18 cellular contexts compared by ENCODE assay signal in the genomic region with DNA sequence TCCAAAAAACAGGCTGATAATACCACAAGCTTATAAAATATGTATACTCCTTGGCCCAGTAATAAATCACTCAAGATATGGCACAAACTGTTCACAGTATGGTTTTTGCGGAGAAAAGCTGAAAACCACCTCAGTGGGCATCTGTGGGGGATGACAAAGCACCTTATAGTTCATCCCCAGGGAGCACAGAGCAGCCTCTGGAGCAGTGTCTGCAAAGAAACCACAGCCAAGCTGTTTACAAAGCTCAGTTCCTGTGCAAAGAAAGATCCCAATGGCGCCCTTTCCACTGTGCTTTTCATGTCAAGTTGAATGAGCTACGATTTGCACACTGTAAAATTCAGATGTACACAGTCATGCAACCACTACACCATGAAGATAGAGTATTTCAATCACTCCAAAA. TPM values are rescaled to one million over a fixed set of nuclear protein-coding genes. Genes with fewer than 3 reads are reported as not detected.
DNase-seq lines count a peak whose midpoint lies in the region; ATAC-seq and TF ChIP-seq lines count a peak whose summit lies in the region.
"Had no signal": no experiment of that assay in that cellular context is flagged by ENCODE, and none has a peak within 500 bp of the region (broad histone marks: within the 10 kb centered on the region; RNA-seq: fewer than 3 reads in every experiment).

No MANE protein-coding gene starts in this region.

- peaks cover 74 to 97% (median 94%) of the 10 kb centered on the region in 10 experiments for H3K4me1 ChIP-seq in BLaER1 treated with 17β-estradiol and CSF1 and Interleukin-3, amounts not matched to agents 10 nM and 100 nM
- H3K4me1 ChIP-seq in GM23338 (ENCODE audit: insufficient read depth) (peaks cover 17% of the 10 kb centered on the region), iPS-18a (ENCODE audit: control insufficient read depth, low read depth, low read length) (peaks cover 25% of the 10 kb centered on the region)

- peak overlapping the region in 3 of 10 experiments; percentile 3 to 16 (median 5); a peak in 1 of 20 replicates for H3K4me3 ChIP-seq in BLaER1 treated with 17β-estradiol and CSF1 and Interleukin-3, amounts not matched to agents 10 nM and 100 nM
- H3K4me3 ChIP-seq in GM23338 = no peak overlapping the region
- no peak overlapping the region for H3K4me3 ChIP-seq in iPS-18a (ENCODE audit: low read length)
- H3K4me3 ChIP-seq: heart left ventricle, lung had no signal

- H3K79me2 ChIP-seq in GM23338 (replicated peaks; ENCODE audit: insufficient read depth) = no peaks in the 10 kb centered on the region

- no peak overlapping the region for H2AFZ ChIP-seq in GM23338

- peak overlapping the region; percentile 58 to 99 (median 96) for H3K4me2 ChIP-seq in BLaER1 treated with 17β-estradiol and CSF1 and Interleukin-3, amounts not matched to agents 10 nM and 100 nM
- peak overlapping the region; percentile 18; the same call in 1 of the 2 replicates for H3K4me2 ChIP-seq in GM23338

- DNase-seq in GM23338 (ENCODE audit: low spot score) = no peak
- DNase-seq in NCI-H69 (lab: John Stamatoyannopoulos, UW) = peak; percentile 84
- no peak for DNase-seq in NCI-H1436 (lab: John Stamatoyannopoulos, UW)
- DNase-seq in CD1c-positive myeloid dendritic cell (ENCODE audit: extremely low spot score) = no peak
- DNase-seq in mucosa of gallbladder (ENCODE audit: low spot score) = no peak
- DNase-seq: activated CD4-positive, alpha-beta T cell treated with anti-CD3 and anti-CD28 coated beads, Interleukin-2, amount 50 U/mL, for 1 hour; activated naive CD4-positive, alpha-beta T cell treated with Interleukin-2 at 50 U/mL for 16 hours; aorta; Calu3; effector memory CD8-positive, alpha-beta T cell; heart left ventricle; naive B cell had no signal

- H3K36me3 ChIP-seq in BLaER1 treated with 17β-estradiol and CSF1 and Interleukin-3, amounts not matched to agents 10 nM and 100 nM = no peaks in the 10 kb centered on the region
- no peaks in the 10 kb centered on the region for H3K36me3 ChIP-seq in GM23338 (ENCODE audit: insufficient read depth)
- H3K36me3 ChIP-seq in iPS-18a (ENCODE audit: control insufficient read depth, low read depth, low read length) = no peaks in the 10 kb centered on the region
- H3K36me3 ChIP-seq: heart left ventricle had no signal

- H3F3A ChIP-seq in GM23338 (replicated peaks; ENCODE audit: low read depth) = peaks cover 9% of the 10 kb centered on the region; the same call in 1 of the 2 replicates

- peak overlapping the region in 8 of 11 experiments; percentile 6 to 63 (median 46); a peak in 12 of 22 replicates for H3K27ac ChIP-seq in BLaER1 treated with 17β-estradiol and CSF1 and Interleukin-3, amounts not matched to agents 10 nM and 100 nM
- no peak overlapping the region for H3K27ac ChIP-seq in GM23338 (ENCODE audit: low read depth)
- no peak overlapping the region for H3K27ac ChIP-seq in iPS-18a (ENCODE audit: low read length)
- H3K27ac ChIP-seq: heart left ventricle, RWPE1 had no signal

- no peak overlapping the region for H3K4me3 Mint-ChIP-seq in GM23338
- H3K4me3 Mint-ChIP-seq: effector memory CD8-positive, alpha-beta T cell; naive B cell had no signal

- peaks cover 0 to 32% (median 25%) of the 10 kb centered on the region in 11 experiments; a peak in 17 of 22 replicates for H4K20me1 ChIP-seq in BLaER1 treated with 17β-estradiol and CSF1 and Interleukin-3, amounts not matched to agents 10 nM and 100 nM
- H4K20me1 ChIP-seq in GM23338 (replicated peaks; ENCODE audit: insufficient read depth) = peaks cover 4% of the 10 kb centered on the region

- peaks cover 54% of the 10 kb centered on the region for H3K27me3 Mint-ChIP-seq in GM23338 (ENCODE audit: insufficient read depth, low read depth, poor library complexity)

- peaks cover 12% of the 10 kb centered on the region; the same call in 2 of the 3 replicates for H3K9me3 Mint-ChIP-seq in GM23338
- H3K9me3 Mint-ChIP-seq: effector memory CD8-positive, alpha-beta T cell; naive B cell had no signal

- H3K27ac Mint-ChIP-seq in GM23338 = no peak overlapping the region
- H3K27ac Mint-ChIP-seq: effector memory CD8-positive, alpha-beta T cell; naive B cell had no signal

- peaks cover 41 to 54% (median 46%) of the 10 kb centered on the region in 11 experiments for H3K27me3 ChIP-seq in BLaER1 treated with 17β-estradiol and CSF1 and Interleukin-3, amounts not matched to agents 10 nM and 100 nM
- H3K27me3 ChIP-seq in GM23338 (ENCODE audit: insufficient read depth) (peaks cover 84% of the 10 kb centered on the region), iPS-18a (ENCODE audit: control insufficient read depth, insufficient read depth, low read length) (peaks cover 95% of the 10 kb centered on the region)

- H3K9me3 ChIP-seq in BLaER1 treated with 17β-estradiol and CSF1 and Interleukin-3, amounts not matched to agents 10 nM and 100 nM (replicated peaks in 1 of 11) = 0 out of 22 replicates have a peak, but pooled peaks cover 0 to 2% (median 0%) of the 10 kb centered on the region in 11 experiments
- H3K9me3 ChIP-seq in iPS-18a (ENCODE audit: control insufficient read depth, low read depth, low read length) = no peaks in the 10 kb centered on the region
- H3K9me3 ChIP-seq: heart left ventricle had no signal

- H3K4me1 Mint-ChIP-seq in GM23338 = peaks cover 42% of the 10 kb centered on the region

- no peak for ATAC-seq in GM23338
- ATAC-seq in HG02885 (IDR thresholded peaks at IDR 0.05; ENCODE audit: poor library complexity, unreplicated experiment) = no peak
- ATAC-seq: effector memory CD8-positive, alpha-beta T cell; heart left ventricle had no signal

- H3K9ac ChIP-seq in BLaER1 treated with 17β-estradiol and CSF1 and Interleukin-3, amounts not matched to agents 10 nM and 100 nM = peak overlapping the region in 5 of 11 experiments; percentile 3 to 27 (median 9); a peak in 4 of 22 replicates
- peak overlapping the region; percentile 26 for H3K9ac ChIP-seq in iPS-18a (ENCODE audit: low read length)

- H3K36me3 Mint-ChIP-seq in GM23338 (ENCODE audit: low read depth) = peaks cover 3% of the 10 kb centered on the region; the same call in 1 of the 3 replicates
- H3K36me3 Mint-ChIP-seq: naive B cell had no signal

- TF ChIP-seq CTCF in GM23338 (conservative IDR thresholded peaks at IDR 0.05; ENCODE audit: low read depth in 2 of 2) = no peak

- H3K9me2 ChIP-seq in GM23338 (ENCODE audit: insufficient read depth) = 0 out of 2 replicates have a peak, but pooled peaks cover 4% of the 10 kb centered on the region

TF ChIP-seq in GM23338, 12 proteins besides CTCF, POLR2A, EP300 and RAD21:
- TF ChIP-seq CREB1 (CRISPR knock-in tag; IDR thresholded peaks at IDR 0.05; ENCODE audit: low read depth) (no peak), STAT1 (IDR thresholded peaks at IDR 0.05; ENCODE audit: unreplicated experiment) (no peak), EZH2phosphoT487 (IDR thresholded peaks at IDR 0.05; ENCODE audit: unreplicated experiment) (no peak)

RNA-seq across cellular contexts. Expression of a gene that starts 2.6 kb away (rescaled TPM):
- total RNA-seq in GM23338 (2014; rRNA removed; shearing (Covaris generic)) = 0.27 TPM in 1 of 2 replicates, not detected in the other
- polyA plus RNA-seq in GM23338 (2016; fragmentation: Nextera tagmentation; extraction: Ambion mirVana) = 0.10 TPM in 1 of 2 replicates, not detected in the other
- 25.1 TPM for total RNA-seq in mucosa of gallbladder
- total RNA-seq: Calu3, MCF 10A had no signal

RNA-seq across cellular contexts. Expression of a gene that starts 4.7 kb away (rescaled TPM):
- 1.6 and 2.1 TPM in 2 replicates for total RNA-seq in GM23338 (2014; rRNA removed; shearing (Covaris generic))
- polyA plus RNA-seq in GM23338 (2016; fragmentation: Nextera tagmentation; extraction: Ambion mirVana) = 1.7 and 2.3 TPM in 2 replicates
- 3.3 TPM for total RNA-seq in mucosa of gallbladder
- polyA plus RNA-seq: aorta had no signal

Comparison
In these comparisons a context has a peak if more than half of its experiments do, and no peak if none do; other contexts are left out.
1. H3K27ac ChIP-seq: peak in BLaER1 treated with 17β-estradiol and CSF1 and Interleukin-3, amounts not matched to agents 10 nM and 100 nM (8 of 11); none in GM23338 (single experiment) and iPS-18a (single experiment).
2. RNA of a gene that starts 2.6 kb away (total RNA-seq): 25.1 TPM in mucosa of gallbladder (single experiment); 0.27 TPM in GM23338; every median in the first group is over 10 times any median in the second.